18 cellular contexts compared by ENCODE assay signal in the genomic region with DNA sequence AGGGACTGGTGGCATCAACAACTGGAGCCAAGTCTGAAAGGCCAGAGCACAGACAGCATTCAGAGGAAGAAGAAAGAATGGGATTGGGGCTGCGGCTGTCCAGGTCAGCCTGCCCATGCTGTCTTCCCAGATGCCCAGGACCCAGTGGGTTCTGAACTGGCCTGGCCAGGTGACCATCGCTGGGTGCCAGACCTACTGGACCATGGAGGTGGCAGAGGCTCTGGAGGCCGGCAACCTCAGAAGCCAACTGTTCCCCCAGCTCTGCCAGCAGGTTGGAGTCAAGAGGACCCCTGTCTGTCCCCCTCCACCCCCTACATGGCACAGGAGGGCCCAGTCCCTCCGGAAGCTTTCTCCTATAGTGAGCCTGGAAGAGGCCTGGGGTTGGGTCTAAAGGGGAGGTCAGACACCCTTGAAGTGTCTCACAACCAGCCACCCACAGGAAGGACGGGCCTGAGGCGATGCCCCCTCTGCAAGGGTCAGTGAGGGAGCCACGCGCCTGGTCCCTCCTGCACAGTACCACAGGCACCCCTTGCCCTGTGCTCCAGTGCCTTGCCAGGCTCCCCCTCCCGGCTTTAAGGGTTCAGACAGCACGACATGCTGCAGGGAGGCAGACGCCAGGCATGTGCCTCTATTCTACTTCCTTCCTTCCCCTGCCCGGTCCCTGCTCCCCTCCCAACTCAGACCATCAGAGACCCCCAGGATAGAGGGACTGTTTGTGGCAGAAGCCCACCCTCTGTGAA. TPM values are rescaled to one million over a fixed set of nuclear protein-coding genes. Genes with fewer than 3 reads are reported as not detected.
A peak's percentile ranks its signal among the peaks of the same experiment; 100 is the strongest.
DNase-seq lines count a peak whose midpoint lies in the region; ATAC-seq and TF ChIP-seq lines count a peak whose summit lies in the region.
"Had no signal": no experiment of that assay in that cellular context is flagged by ENCODE, and none has a peak within 500 bp of the region (broad histone marks: within the 10 kb centered on the region; RNA-seq: fewer than 3 reads in every experiment).

No MANE protein-coding gene starts in this region.

- H3K9me3 ChIP-seq in right cardiac atrium (ENCODE audit: control insufficient read depth, low read length) (no peaks in the 10 kb centered on the region), right atrium auricular region (no peaks in the 10 kb centered on the region)
- H3K9me3 ChIP-seq: A549 had no signal

- DNase-seq in activated T-cell treated with anti-CD3 and anti-CD28 coated beads, Interleukin-2, amount 50 U/mL, for 72 hours = no peak
- no peak for DNase-seq in activated T-cell treated with anti-CD3 and anti-CD28 coated beads for 4 hours
- peak in 2 of 3 donors; percentile 25 to 44 for DNase-seq in right cardiac atrium
- no peak for DNase-seq in right atrium auricular region (ENCODE audit: low spot score)
- DNase-seq in posterior vena cava (ENCODE audit: low spot score) = peak; percentile 63
- no peak for DNase-seq in kidney glomerular epithelial cell (lab: John Stamatoyannopoulos, UW)
- no peak for DNase-seq in C1 segment of cervical spinal cord (lab: John Stamatoyannopoulos, UW)
- DNase-seq: AML-193; CD4-positive, alpha-beta memory T cell; DMS153; DMS79; GDM1; H9 had no signal

- H3K27me3 ChIP-seq in right cardiac atrium (ENCODE audit: control insufficient read depth, insufficient read depth) (no peaks in the 10 kb centered on the region), right atrium auricular region (no peaks in the 10 kb centered on the region)

- no peaks in the 10 kb centered on the region for H3K9me3 Mint-ChIP-seq in activated T-cell treated with anti-CD3 and anti-CD28 coated beads, Interleukin-2, amount 50 U/mL, for 72 hours
- H3K9me3 Mint-ChIP-seq: CD14-positive monocyte; CD4-positive, alpha-beta memory T cell; H9; IgD-negative memory B cell had no signal

- intact Hi-C loops in right cardiac atrium (cut with DNase I) (no loop called here), posterior vena cava (cut with DNase I) (no loop called here)

- ATAC-seq in activated T-cell treated with anti-CD3 and anti-CD28 coated beads, Interleukin-2, amount 50 U/mL, for 72 hours (replicated peaks in 1 of 2) = no peak
- ATAC-seq in right cardiac atrium = no peak
- ATAC-seq: A549, HepG2 had no signal

- no peaks in the 10 kb centered on the region for H3K36me3 ChIP-seq in right atrium auricular region

- H3K27ac ChIP-seq in right cardiac atrium (ENCODE audit: low read length) = no peak overlapping the region
- no peak overlapping the region for H3K27ac ChIP-seq in right atrium auricular region
- H3K27ac ChIP-seq: 22Rv1, A549 had no signal

- H3K36me3 Mint-ChIP-seq in activated T-cell treated with anti-CD3 and anti-CD28 coated beads, Interleukin-2, amount 50 U/mL, for 72 hours (ENCODE audit: insufficient read depth in 2 of 2) = no peaks in the 10 kb centered on the region

- TF ChIP-seq CTCF in right atrium auricular region (IDR thresholded peaks at IDR 0.05) = no peak

- H3K27ac Mint-ChIP-seq in activated T-cell treated with anti-CD3 and anti-CD28 coated beads, Interleukin-2, amount 50 U/mL, for 72 hours = peak overlapping the region; percentile 31
- H3K27ac Mint-ChIP-seq: H9, IgD-negative memory B cell had no signal

- 89% methylated on average over 12 of the region's 12 CpGs for WGBS in right cardiac atrium

- no peaks in the 10 kb centered on the region for H3K4me1 ChIP-seq in right cardiac atrium (ENCODE audit: control insufficient read depth, insufficient read depth, low read length)
- H3K4me1 ChIP-seq in right atrium auricular region = no peaks in the 10 kb centered on the region
- H3K4me1 ChIP-seq: A549 had no signal

- H3K4me3 Mint-ChIP-seq in activated T-cell treated with anti-CD3 and anti-CD28 coated beads, Interleukin-2, amount 50 U/mL, for 72 hours = no peak overlapping the region
- H3K4me3 Mint-ChIP-seq: CD14-positive monocyte; CD4-positive, alpha-beta memory T cell; H9; IgD-negative memory B cell had no signal

- H3K4me3 ChIP-seq in right cardiac atrium (ENCODE audit: low read length) (no peak overlapping the region), right atrium auricular region (no peak overlapping the region)
- H3K4me3 ChIP-seq: A549 had no signal

- no peaks in the 10 kb centered on the region for H3K4me1 Mint-ChIP-seq in activated T-cell treated with anti-CD3 and anti-CD28 coated beads, Interleukin-2, amount 50 U/mL, for 72 hours (ENCODE audit: low read depth)
- H3K4me1 Mint-ChIP-seq: CD14-positive monocyte; CD4-positive, alpha-beta memory T cell; IgD-negative memory B cell had no signal

- no peaks in the 10 kb centered on the region for H3K27me3 Mint-ChIP-seq in activated T-cell treated with anti-CD3 and anti-CD28 coated beads, Interleukin-2, amount 50 U/mL, for 72 hours (ENCODE audit: low read depth)
- H3K27me3 Mint-ChIP-seq: CD4-positive, alpha-beta memory T cell; IgD-negative memory B cell had no signal

RNA-seq across cellular contexts. Expression of a gene that starts 43.2 kb away (rescaled TPM):
- 10 to 100 TPM; 31.4 to 32.4 TPM for total RNA-seq in activated T-cell treated with anti-CD3 and anti-CD28 coated beads, Interleukin-2, amount 50 U/mL, for 72 hours
- total RNA-seq in right cardiac atrium (1 to 10 TPM; 3.0 to 4.0 (median 3.7) TPM), right atrium auricular region (1 to 10 TPM; 1.5 to 2.5 TPM), posterior vena cava (1 to 10 TPM; 7.2 to 9.4 TPM)
- polyA plus RNA-seq in right cardiac atrium = 2.6 TPM

RNA-seq across cellular contexts. Expression of a gene that starts 50.5 kb away (rescaled TPM):
- 100 to 1,000 TPM in 1 of 2 donors, 10 to 100 TPM in 1; 98.6 to 103 TPM for total RNA-seq in activated T-cell treated with anti-CD3 and anti-CD28 coated beads, Interleukin-2, amount 50 U/mL, for 72 hours
- 10 to 100 TPM; 48.4 to 59.1 (median 55.9) TPM for total RNA-seq in right cardiac atrium
- polyA plus RNA-seq in right cardiac atrium = 43.0 TPM
- total RNA-seq in right atrium auricular region = 10 to 100 TPM; 38.8 to 53.9 TPM
- total RNA-seq in posterior vena cava = 10 to 100 TPM; 53.0 to 55.1 TPM

RNA-seq across cellular contexts. Expression of a gene that starts 51.2 kb away (rescaled TPM):
- total RNA-seq in activated T-cell treated with anti-CD3 and anti-CD28 coated beads, Interleukin-2, amount 50 U/mL, for 72 hours = 10 to 100 TPM; 27.3 to 29.0 TPM
- total RNA-seq in right cardiac atrium (10 to 100 TPM; 15.9 to 28.5 (median 18.3) TPM), right atrium auricular region (10 to 100 TPM; 10.1 to 17.6 TPM), posterior vena cava (1 to 10 TPM; 6.4 to 9.2 TPM)
- polyA plus RNA-seq in right cardiac atrium = 10.9 TPM

Comparison
In these comparisons a context has a peak if more than half of its experiments do, and no peak if none do; other contexts are left out.
1. DNase-seq: peak in right cardiac atrium (2 of 3) and posterior vena cava (single experiment); none in activated T-cell treated with anti-CD3 and anti-CD28 coated beads, Interleukin-2, amount 50 U/mL, for 72 hours (0 of 2), activated T-cell treated with anti-CD3 and anti-CD28 coated beads for 4 hours (single experiment), right atrium auricular region (single experiment), kidney glomerular epithelial cell (single experiment) and C1 segment of cervical spinal cord (0 of 14).